Comparison of ENCODE assay signal across 9 cellular contexts in genomic region chr9:33265211-33265885, GRCh38. TPM values are rescaled to one million over a fixed set of nuclear protein-coding genes. Genes with fewer than 3 reads are reported as not detected.
DNase-seq lines count a peak whose midpoint lies in the region; TF ChIP-seq lines count a peak whose summit lies in the region.
"Had no signal": no experiment of that assay in that cellular context is flagged by ENCODE, and none has a peak within 500 bp of the region (broad histone marks: within the 10 kb centered on the region; RNA-seq: fewer than 3 reads in every experiment).

No MANE protein-coding gene starts in this region.

- TF ChIP-seq CTCF in fibroblast of the aortic adventitia (IDR thresholded peaks at IDR 0.05; ENCODE audit: insufficient read depth, low read length) (no peak), retinal pigment epithelial cell (conservative IDR thresholded peaks at IDR 0.05; ENCODE audit: low read depth, low read length) (no peak)

- no peak overlapping the region for H3K27ac ChIP-seq in SK-N-MC

- H3K36me3 ChIP-seq in SK-N-MC (ENCODE audit: insufficient read depth, low read length), result peaks cover 53% of the 10 kb centered on the region

- H3K4me3 ChIP-seq in SK-N-MC (peak overlapping the region; percentile 94), fibroblast of the aortic adventitia (ENCODE audit: low read depth, low read length) (peak overlapping the region; percentile 100), retinal pigment epithelial cell (ENCODE audit: low read length) (peak overlapping the region; percentile 93)

- H3K9ac ChIP-seq in SK-N-MC (ENCODE audit: insufficient read length), result peak overlapping the region; percentile 90

- H3K9me3 ChIP-seq in SK-N-MC (ENCODE audit: low read depth, low read length), result no peaks in the 10 kb centered on the region

- in situ Hi-C loops in G401 (cut with HindIII; ENCODE audit: low sequenced_read_pairs), result no loop called here

- DNase-seq in G401 (ENCODE audit: low spot score) (peak; percentile 3), SK-N-MC (ENCODE audit: low read depth, low spot score) (no peak), fibroblast of the aortic adventitia (ENCODE audit: low read depth) (peak; percentile 17), retinal pigment epithelial cell (ENCODE audit: low read depth) (no peak), MV-4-11 (lab: John Stamatoyannopoulos, UW) (no peak), SW 1271 (lab: John Stamatoyannopoulos, UW) (no peak)
- no peak for DNase-seq in stimulated activated CD4-positive, alpha-beta T cell treated with anti-CD3 and anti-CD28 coated beads, Interleukin-4, amount 100 ng/mL, for 24 hours
- no peak for DNase-seq in activated effector memory CD4-positive, alpha-beta T cell treated with anti-CD3 and anti-CD28 coated beads, Interleukin-2, amount 50 U/mL, for 16 hours

RNA-seq across cellular contexts. Expression of gene CHMP5, which starts 0.5 kb away (rescaled TPM):
- total RNA-seq in G401 (2014; rRNA removed; shearing (Covaris generic)), result 70.0 and 93.2 TPM in 2 replicates
- 79.0 and 87.4 TPM in 2 replicates for total RNA-seq in fibroblast of the aortic adventitia (ENCODE audit: low replicate concordance)

RNA-seq across cellular contexts. Expression of gene BAG1, which starts 0.8 kb away (rescaled TPM):
- total RNA-seq in G401 (2014; rRNA removed; shearing (Covaris generic)), result 58.1 and 84.4 TPM in 2 replicates
- total RNA-seq in fibroblast of the aortic adventitia (ENCODE audit: low replicate concordance), result 54.1 and 180 TPM in 2 replicates

RNA-seq across cellular contexts. Expression of gene NFX1, which starts 25.0 kb away (rescaled TPM):
- 14.8 and 17.4 TPM in 2 replicates for total RNA-seq in G401 (2014; rRNA removed; shearing (Covaris generic))
- total RNA-seq in fibroblast of the aortic adventitia (ENCODE audit: low replicate concordance), result 27.5 and 37.2 TPM in 2 replicates

RNA-seq across cellular contexts. Expression of gene SPINK4, which starts 25.4 kb away (rescaled TPM):
- total RNA-seq in G401 (2014; rRNA removed; shearing (Covaris generic)), result not detected in 2 replicates
- total RNA-seq in fibroblast of the aortic adventitia (ENCODE audit: low replicate concordance), result not detected in 2 replicates
- total RNA-seq: HT1080 had no signal

Comparison
In these comparisons a context has a peak if more than half of its experiments do, and no peak if none do; other contexts are left out.
1. DNase-seq: peak in G401 (single experiment) and fibroblast of the aortic adventitia (single experiment); none in SK-N-MC (single experiment), retinal pigment epithelial cell (single experiment), stimulated activated CD4-positive, alpha-beta T cell treated with anti-CD3 and anti-CD28 coated beads, Interleukin-4, amount 100 ng/mL, for 24 hours (single experiment), activated effector memory CD4-positive, alpha-beta T cell treated with anti-CD3 and anti-CD28 coated beads, Interleukin-2, amount 50 U/mL, for 16 hours (single experiment), MV-4-11 (single experiment) and SW 1271 (0 of 2).
2. Peak in every context shown above with its lines, with median percentiles within 50 percentile points of each other: H3K4me3 ChIP-seq.